ENCODE assay signal across 1 cellular context in the genomic region with DNA sequence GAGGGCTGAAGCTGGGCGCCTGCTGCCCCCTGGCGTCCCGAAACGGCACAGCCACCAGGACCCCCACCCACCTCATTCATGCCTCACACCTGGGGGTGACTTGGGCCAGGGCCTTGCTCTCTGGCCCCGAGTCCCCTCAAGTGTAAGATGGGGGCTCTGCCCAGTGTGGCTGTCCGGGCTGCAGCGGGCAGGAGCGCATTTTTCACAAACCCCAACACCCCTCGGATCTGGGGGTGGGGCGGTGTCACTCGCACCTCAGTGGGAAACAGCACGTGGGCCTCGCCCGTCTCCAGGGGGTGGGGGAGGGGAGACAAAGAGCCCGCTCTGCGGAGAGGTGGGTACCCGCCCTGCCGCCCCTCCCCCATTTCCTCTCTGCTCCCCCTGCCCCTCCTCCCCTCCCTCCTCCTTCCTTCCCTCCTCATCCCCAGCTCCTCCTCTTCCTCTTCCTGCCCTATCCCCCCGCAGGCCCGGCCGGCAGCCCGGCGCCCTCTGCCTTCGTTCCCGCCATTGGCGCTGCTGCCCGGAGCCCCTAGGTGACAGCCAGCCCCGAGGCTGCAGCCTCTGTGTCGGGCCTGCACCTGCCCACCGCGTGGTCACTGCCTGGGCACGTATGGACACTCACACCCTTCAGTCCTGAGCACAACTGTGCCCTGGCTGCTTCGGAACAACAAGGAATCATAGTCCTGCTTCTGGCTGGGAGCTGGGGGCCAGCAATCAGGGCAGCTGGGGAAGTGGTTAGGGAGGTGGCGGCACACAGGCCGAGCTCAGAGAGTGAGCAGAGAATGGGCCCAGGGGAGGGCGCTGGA.
A peak's percentile ranks its signal among the peaks of the same experiment; 100 is the strongest.
TF ChIP-seq lines count a peak whose summit lies in the region.

No MANE protein-coding gene starts in this region.

TF ChIP-seq in GM12878, 131 proteins besides CTCF, POLR2A, EP300 and RAD21 (continues in another document):
- peak; percentile 57 for TF ChIP-seq GATAD2B (conservative IDR thresholded peaks at IDR 0.05; ENCODE audit: low read depth)
- TF ChIP-seq RB1 (IDR thresholded peaks at IDR 0.05; ENCODE audit: borderline replicate concordance): peak; percentile 47; the same call in 1 of the 2 replicates
- peak; percentile 33 for TF ChIP-seq HDGF (IDR thresholded peaks at IDR 0.05)
- TF ChIP-seq, protein P1, sequence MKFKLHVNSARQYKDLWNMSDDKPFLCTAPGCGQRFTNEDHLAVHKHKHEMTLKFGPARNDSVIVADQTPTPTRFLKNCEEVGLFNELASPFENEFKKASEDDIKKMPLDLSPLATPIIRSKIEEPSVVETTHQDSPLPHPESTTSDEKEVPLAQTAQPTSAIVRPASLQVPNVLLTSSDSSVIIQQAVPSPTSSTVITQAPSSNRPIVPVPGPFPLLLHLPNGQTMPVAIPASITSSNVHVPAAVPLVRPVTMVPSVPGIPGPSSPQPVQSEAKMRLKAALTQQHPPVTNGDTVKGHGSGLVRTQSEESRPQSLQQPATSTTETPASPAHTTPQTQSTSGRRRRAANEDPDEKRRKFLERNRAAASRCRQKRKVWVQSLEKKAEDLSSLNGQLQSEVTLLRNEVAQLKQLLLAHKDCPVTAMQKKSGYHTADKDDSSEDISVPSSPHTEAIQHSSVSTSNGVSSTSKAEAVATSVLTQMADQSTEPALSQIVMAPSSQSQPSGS (IDR thresholded peaks at IDR 0.05; ENCODE audit: low read length): no peak
- TF ChIP-seq ZNF274 (IDR thresholded peaks at IDR 0.05; ENCODE audit: insufficient read depth, insufficient read length): no peak
- TF ChIP-seq, protein P2, sequence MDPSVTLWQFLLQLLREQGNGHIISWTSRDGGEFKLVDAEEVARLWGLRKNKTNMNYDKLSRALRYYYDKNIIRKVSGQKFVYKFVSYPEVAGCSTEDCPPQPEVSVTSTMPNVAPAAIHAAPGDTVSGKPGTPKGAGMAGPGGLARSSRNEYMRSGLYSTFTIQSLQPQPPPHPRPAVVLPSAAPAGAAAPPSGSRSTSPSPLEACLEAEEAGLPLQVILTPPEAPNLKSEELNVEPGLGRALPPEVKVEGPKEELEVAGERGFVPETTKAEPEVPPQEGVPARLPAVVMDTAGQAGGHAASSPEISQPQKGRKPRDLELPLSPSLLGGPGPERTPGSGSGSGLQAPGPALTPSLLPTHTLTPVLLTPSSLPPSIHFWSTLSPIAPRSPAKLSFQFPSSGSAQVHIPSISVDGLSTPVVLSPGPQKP (IDR thresholded peaks at IDR 0.05; ENCODE audit: low read depth, low read length): no peak
- peak in 1 of 2 experiments; percentile 36; a peak in 1 of 4 replicates for TF ChIP-seq IKZF2 (IDR thresholded peaks at IDR 0.05)
- TF ChIP-seq SMARCA5 (IDR thresholded peaks at IDR 0.05): peak; percentile 71; the same call in 1 of the 2 replicates
- no peak for TF ChIP-seq RELA (IDR thresholded peaks at IDR 0.05; ENCODE audit: borderline replicate concordance, partially characterized antibody)
- TF ChIP-seq ZBED1 (IDR thresholded peaks at IDR 0.05; ENCODE audit: borderline replicate concordance): no peak
- TF ChIP-seq, protein P3, sequence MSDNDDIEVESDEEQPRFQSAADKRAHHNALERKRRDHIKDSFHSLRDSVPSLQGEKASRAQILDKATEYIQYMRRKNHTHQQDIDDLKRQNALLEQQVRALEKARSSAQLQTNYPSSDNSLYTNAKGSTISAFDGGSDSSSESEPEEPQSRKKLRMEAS (IDR thresholded peaks at IDR 0.05; ENCODE audit: low read depth, low read length): no peak
- peak; percentile 55 for TF ChIP-seq MEF2B (IDR thresholded peaks at IDR 0.05; ENCODE audit: partially characterized antibody, poor library complexity, severe bottlenecking)
- peak; percentile 80; the same call in 1 of the 2 replicates for TF ChIP-seq NFXL1 (IDR thresholded peaks at IDR 0.05; ENCODE audit: borderline replicate concordance)
- TF ChIP-seq SMAD1 (IDR thresholded peaks at IDR 0.05; ENCODE audit: low read depth, partially characterized antibody): no peak
- TF ChIP-seq NRF1 (conservative IDR thresholded peaks at IDR 0.05; ENCODE audit: low read depth, low read length): no peak
- no peak for TF ChIP-seq MYB (IDR thresholded peaks at IDR 0.05; ENCODE audit: borderline replicate concordance, low read depth, low read length)
- no peak; the same call in 1 of the 2 replicates for TF ChIP-seq DPF2 (IDR thresholded peaks at IDR 0.05)
- TF ChIP-seq BACH1 (IDR thresholded peaks at IDR 0.05; ENCODE audit: borderline replicate concordance): 0 out of 2 replicates have a peak, but pooled peaks have one; percentile 8
- TF ChIP-seq IKZF1 (conservative IDR thresholded peaks at IDR 0.05): 0 out of 2 replicates have a peak, but pooled peaks have one; percentile 33
- no peak for TF ChIP-seq HDAC6 (IDR thresholded peaks at IDR 0.05; ENCODE audit: unreplicated experiment)
- TF ChIP-seq BHLHE40 (IDR thresholded peaks at IDR 0.05; ENCODE audit: borderline replicate concordance in 1 of 2, low read depth in 2 of 2, low read length in 1 of 2): peak in 1 of 2 experiments; percentile 24; a peak in 2 of 4 replicates
- TF ChIP-seq, protein P4, sequence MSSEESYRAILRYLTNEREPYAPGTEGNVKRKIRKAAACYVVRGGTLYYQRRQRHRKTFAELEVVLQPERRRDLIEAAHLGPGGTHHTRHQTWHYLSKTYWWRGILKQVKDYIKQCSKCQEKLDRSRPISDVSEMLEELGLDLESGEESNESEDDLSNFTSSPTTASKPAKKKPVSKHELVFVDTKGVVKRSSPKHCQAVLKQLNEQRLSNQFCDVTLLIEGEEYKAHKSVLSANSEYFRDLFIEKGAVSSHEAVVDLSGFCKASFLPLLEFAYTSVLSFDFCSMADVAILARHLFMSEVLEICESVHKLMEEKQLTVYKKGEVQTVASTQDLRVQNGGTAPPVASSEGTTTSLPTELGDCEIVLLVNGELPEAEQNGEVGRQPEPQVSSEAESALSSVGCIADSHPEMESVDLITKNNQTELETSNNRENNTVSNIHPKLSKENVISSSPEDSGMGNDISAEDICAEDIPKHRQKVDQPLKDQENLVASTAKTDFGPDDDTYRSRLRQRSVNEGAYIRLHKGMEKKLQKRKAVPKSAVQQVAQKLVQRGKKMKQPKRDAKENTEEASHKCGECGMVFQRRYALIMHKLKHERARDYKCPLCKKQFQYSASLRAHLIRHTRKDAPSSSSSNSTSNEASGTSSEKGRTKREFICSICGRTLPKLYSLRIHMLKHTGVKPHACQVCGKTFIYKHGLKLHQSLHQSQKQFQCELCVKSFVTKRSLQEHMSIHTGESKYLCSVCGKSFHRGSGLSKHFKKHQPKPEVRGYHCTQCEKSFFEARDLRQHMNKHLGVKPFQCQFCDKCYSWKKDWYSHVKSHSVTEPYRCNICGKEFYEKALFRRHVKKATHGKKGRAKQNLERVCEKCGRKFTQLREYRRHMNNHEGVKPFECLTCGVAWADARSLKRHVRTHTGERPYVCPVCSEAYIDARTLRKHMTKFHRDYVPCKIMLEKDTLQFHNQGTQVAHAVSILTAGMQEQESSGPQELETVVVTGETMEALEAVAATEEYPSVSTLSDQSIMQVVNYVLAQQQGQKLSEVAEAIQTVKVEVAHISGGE (CRISPR knock-in tag; IDR thresholded peaks at IDR 0.05): peak; percentile 80
- TF ChIP-seq ZNF207 (IDR thresholded peaks at IDR 0.05; ENCODE audit: borderline replicate concordance): no peak
- TF ChIP-seq SPI1 (IDR thresholded peaks at IDR 0.05; ENCODE audit: borderline replicate concordance, insufficient read depth, low read depth, low read length): peak; percentile 47; the same call in 1 of the 2 replicates
- TF ChIP-seq EED (IDR thresholded peaks at IDR 0.05; ENCODE audit: low read depth): no peak
- 0 out of 2 replicates have a peak, but pooled peaks have one; percentile 34 for TF ChIP-seq CHD2 (IDR thresholded peaks at IDR 0.05; ENCODE audit: borderline replicate concordance, low read depth, low read length)
- TF ChIP-seq, protein P5, sequence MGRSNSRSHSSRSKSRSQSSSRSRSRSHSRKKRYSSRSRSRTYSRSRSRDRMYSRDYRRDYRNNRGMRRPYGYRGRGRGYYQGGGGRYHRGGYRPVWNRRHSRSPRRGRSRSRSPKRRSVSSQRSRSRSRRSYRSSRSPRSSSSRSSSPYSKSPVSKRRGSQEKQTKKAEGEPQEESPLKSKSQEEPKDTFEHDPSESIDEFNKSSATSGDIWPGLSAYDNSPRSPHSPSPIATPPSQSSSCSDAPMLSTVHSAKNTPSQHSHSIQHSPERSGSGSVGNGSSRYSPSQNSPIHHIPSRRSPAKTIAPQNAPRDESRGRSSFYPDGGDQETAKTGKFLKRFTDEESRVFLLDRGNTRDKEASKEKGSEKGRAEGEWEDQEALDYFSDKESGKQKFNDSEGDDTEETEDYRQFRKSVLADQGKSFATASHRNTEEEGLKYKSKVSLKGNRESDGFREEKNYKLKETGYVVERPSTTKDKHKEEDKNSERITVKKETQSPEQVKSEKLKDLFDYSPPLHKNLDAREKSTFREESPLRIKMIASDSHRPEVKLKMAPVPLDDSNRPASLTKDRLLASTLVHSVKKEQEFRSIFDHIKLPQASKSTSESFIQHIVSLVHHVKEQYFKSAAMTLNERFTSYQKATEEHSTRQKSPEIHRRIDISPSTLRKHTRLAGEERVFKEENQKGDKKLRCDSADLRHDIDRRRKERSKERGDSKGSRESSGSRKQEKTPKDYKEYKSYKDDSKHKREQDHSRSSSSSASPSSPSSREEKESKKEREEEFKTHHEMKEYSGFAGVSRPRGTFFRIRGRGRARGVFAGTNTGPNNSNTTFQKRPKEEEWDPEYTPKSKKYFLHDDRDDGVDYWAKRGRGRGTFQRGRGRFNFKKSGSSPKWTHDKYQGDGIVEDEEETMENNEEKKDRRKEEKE (IDR thresholded peaks at IDR 0.05): no peak
- TF ChIP-seq, protein P6, sequence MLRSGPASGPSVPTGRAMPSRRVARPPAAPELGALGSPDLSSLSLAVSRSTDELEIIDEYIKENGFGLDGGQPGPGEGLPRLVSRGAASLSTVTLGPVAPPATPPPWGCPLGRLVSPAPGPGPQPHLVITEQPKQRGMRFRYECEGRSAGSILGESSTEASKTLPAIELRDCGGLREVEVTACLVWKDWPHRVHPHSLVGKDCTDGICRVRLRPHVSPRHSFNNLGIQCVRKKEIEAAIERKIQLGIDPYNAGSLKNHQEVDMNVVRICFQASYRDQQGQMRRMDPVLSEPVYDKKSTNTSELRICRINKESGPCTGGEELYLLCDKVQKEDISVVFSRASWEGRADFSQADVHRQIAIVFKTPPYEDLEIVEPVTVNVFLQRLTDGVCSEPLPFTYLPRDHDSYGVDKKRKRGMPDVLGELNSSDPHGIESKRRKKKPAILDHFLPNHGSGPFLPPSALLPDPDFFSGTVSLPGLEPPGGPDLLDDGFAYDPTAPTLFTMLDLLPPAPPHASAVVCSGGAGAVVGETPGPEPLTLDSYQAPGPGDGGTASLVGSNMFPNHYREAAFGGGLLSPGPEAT (IDR thresholded peaks at IDR 0.05; ENCODE audit: low read depth): 0 out of 2 replicates have a peak, but pooled peaks have one; percentile 20
- TF ChIP-seq, protein P7, sequence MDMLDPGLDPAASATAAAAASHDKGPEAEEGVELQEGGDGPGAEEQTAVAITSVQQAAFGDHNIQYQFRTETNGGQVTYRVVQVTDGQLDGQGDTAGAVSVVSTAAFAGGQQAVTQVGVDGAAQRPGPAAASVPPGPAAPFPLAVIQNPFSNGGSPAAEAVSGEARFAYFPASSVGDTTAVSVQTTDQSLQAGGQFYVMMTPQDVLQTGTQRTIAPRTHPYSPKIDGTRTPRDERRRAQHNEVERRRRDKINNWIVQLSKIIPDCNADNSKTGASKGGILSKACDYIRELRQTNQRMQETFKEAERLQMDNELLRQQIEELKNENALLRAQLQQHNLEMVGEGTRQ (IDR thresholded peaks at IDR 0.05; ENCODE audit: borderline replicate concordance, low read depth, low read length): no peak
- TF ChIP-seq, protein P8, sequence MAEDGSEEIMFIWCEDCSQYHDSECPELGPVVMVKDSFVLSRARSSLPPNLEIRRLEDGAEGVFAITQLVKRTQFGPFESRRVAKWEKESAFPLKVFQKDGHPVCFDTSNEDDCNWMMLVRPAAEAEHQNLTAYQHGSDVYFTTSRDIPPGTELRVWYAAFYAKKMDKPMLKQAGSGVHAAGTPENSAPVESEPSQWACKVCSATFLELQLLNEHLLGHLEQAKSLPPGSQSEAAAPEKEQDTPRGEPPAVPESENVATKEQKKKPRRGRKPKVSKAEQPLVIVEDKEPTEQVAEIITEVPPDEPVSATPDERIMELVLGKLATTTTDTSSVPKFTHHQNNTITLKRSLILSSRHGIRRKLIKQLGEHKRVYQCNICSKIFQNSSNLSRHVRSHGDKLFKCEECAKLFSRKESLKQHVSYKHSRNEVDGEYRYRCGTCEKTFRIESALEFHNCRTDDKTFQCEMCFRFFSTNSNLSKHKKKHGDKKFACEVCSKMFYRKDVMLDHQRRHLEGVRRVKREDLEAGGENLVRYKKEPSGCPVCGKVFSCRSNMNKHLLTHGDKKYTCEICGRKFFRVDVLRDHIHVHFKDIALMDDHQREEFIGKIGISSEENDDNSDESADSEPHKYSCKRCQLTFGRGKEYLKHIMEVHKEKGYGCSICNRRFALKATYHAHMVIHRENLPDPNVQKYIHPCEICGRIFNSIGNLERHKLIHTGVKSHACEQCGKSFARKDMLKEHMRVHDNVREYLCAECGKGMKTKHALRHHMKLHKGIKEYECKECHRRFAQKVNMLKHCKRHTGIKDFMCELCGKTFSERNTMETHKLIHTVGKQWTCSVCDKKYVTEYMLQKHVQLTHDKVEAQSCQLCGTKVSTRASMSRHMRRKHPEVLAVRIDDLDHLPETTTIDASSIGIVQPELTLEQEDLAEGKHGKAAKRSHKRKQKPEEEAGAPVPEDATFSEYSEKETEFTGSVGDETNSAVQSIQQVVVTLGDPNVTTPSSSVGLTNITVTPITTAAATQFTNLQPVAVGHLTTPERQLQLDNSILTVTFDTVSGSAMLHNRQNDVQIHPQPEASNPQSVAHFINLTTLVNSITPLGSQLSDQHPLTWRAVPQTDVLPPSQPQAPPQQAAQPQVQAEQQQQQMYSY (CRISPR knock-in tag; IDR thresholded peaks at IDR 0.05): no peak
- 0 out of 2 replicates have a peak, but pooled peaks have one; percentile 24 for TF ChIP-seq YY1 (IDR thresholded peaks at IDR 0.05; ENCODE audit: low read depth, low read length)
- peak; percentile 26; the same call in 1 of the 2 replicates for TF ChIP-seq MTA2 (IDR thresholded peaks at IDR 0.05; ENCODE audit: low read depth)
